In genomic region chr2:211729433-211729832, GRCh38 we compare ENCODE assay signal across 24 cellular contexts.
"Had no signal": no experiment of that assay in that cellular context is flagged by ENCODE, and none has a peak within 500 bp of the region (broad histone marks: within the 10 kb centered on the region; RNA-seq: fewer than 3 reads in every experiment).

No MANE protein-coding gene starts in this region.

- FAIRE-seq: endothelial cell of umbilical vein had no signal

- H3K27ac ChIP-seq: colonic mucosa, coronary artery, epithelial cell of prostate, esophagus muscularis mucosa, esophagus squamous epithelium, foreskin keratinocyte, gastrocnemius medialis, gastroesophageal sphincter, heart left ventricle, heart right ventricle had no signal

- H3K4me3 ChIP-seq: colonic mucosa, coronary artery, esophagus muscularis mucosa, esophagus squamous epithelium, gastrocnemius medialis, gastroesophageal sphincter, heart left ventricle, heart right ventricle had no signal

- H3K9me3 ChIP-seq: colonic mucosa, esophagus muscularis mucosa, esophagus squamous epithelium, gastrocnemius medialis, gastroesophageal sphincter, heart left ventricle, heart right ventricle had no signal

- ATAC-seq: effector memory CD8-positive, alpha-beta T cell; esophagus mucosa; foreskin keratinocyte; gastrocnemius medialis; gastroesophageal sphincter; heart left ventricle; heart right ventricle had no signal

- H3K27me3 ChIP-seq: colonic mucosa, esophagus muscularis mucosa, esophagus squamous epithelium, foreskin keratinocyte, gastrocnemius medialis, gastroesophageal sphincter, heart left ventricle, heart right ventricle had no signal

- DNase-seq: colonic mucosa; cortex of kidney; dermis blood vessel endothelial cell; effector CD4-positive, alpha-beta T cell; effector CD8-positive, alpha-beta T cell; effector memory CD4-positive, alpha-beta T cell; effector memory CD8-positive, alpha-beta T cell; endodermal cell; erythroblast; esophagus squamous epithelium; foreskin fibroblast; foreskin keratinocyte; foreskin melanocyte; gastrocnemius medialis; glutamatergic neuron; head of caudate nucleus; heart left ventricle; heart right ventricle had no signal

- H3K4me1 ChIP-seq: colonic mucosa, esophagus muscularis mucosa, esophagus squamous epithelium, foreskin keratinocyte, gastrocnemius medialis, gastroesophageal sphincter, heart left ventricle, heart right ventricle had no signal

- H3K36me3 ChIP-seq: colonic mucosa, esophagus muscularis mucosa, esophagus squamous epithelium, gastrocnemius medialis, gastroesophageal sphincter, heart left ventricle, heart right ventricle had no signal
